8 cellular contexts compared by ENCODE assay signal in the genomic region with DNA sequence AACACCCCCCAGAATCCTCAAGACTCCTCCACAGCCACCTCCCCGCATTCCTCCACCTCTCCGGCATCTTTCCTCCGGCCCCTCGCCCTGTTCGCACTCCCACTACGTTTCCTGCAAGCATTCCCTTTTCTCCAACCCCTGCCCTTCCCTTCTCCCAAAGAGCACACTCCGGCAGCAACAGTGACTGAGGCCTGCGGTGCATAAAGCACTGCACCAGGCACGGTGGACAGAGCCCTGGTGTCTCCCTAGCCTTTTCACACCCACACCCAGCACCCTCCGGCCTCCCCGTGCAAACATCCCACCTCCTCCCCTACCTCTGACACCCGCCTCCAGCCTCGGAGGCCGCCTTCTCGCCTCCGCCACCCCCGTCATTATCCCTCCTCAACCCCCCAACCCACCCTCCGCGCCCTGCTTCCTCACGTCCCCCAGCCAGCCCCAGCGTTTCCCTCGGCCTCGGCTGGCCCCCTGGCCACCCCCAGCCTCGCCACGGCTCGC. TPM values are rescaled to one million over a fixed set of nuclear protein-coding genes. Genes with fewer than 3 reads are reported as not detected.
A peak's percentile ranks its signal among the peaks of the same experiment; 100 is the strongest.
DNase-seq lines count a peak whose midpoint lies in the region; ATAC-seq, FAIRE-seq and TF ChIP-seq lines count a peak whose summit lies in the region.

No MANE protein-coding gene starts in this region.

- in situ Hi-C loops in KBM-7 (cut with MboI; ENCODE audit: low pct_unique_long_range_greater_than_20kb, low sequenced_read_pairs) (no loop called here), HepG2 (cut with HindIII; ENCODE audit: extremely low pct_ligation_motif_present, low pct_unique_long_range_greater_than_20kb) (no loop called here)

- H3K4me1 ChIP-seq in CD8-positive, alpha-beta T cell (ENCODE audit: insufficient read depth, low read length), result peaks cover 34% of the 10 kb centered on the region
- H3K4me1 ChIP-seq in HepG2 (ENCODE audit: insufficient read depth, low read length), result peaks cover 63% of the 10 kb centered on the region

- 2% methylated on average over 25 of the region's 26 CpGs for WGBS in HepG2 (ENCODE audit: low lambda C conversion rate)

- peaks cover 6% of the 10 kb centered on the region; the same call in 1 of the 2 replicates for H4K20me1 ChIP-seq in HepG2 (ENCODE audit: insufficient read depth, low read length)

- DNase-seq in CD8-positive, alpha-beta T cell, result peak in 5 of 7 experiments; percentile 9 to 59 (median 38)
- DNase-seq in KBM-7, result peak; percentile 45
- DNase-seq in WTC11 (ENCODE audit: low spot score), result peak; percentile 49
- peak in 9 of 10 donors; percentile 24 to 59 (median 40) for DNase-seq in dorsolateral prefrontal cortex
- DNase-seq in HepG2 (ENCODE audit: low spot score), result peak; percentile 43
- DNase-seq in stimulated activated CD4-positive, alpha-beta T cell treated with anti-CD3 and anti-CD28 coated beads, TNF-alpha, amount 100 ng/mL, for 24 hours (ENCODE audit: low read depth in 3 of 3), result peak in 2 of 3 experiments; percentile 14 to 25
- DNase-seq in OCI-M2 (lab: John Stamatoyannopoulos, UW; ENCODE audit: unreplicated experiment), result no peak

- H3K27ac Mint-ChIP-seq in CD8-positive, alpha-beta T cell, result peak overlapping the region; percentile 92
- peak overlapping the region; percentile 21 for H3K27ac Mint-ChIP-seq in WTC11

- TF ChIP-seq RAD21 in HepG2 (CRISPR knock-in tag; IDR thresholded peaks at IDR 0.05), result no peak

- CTCF ChIA-PET in CD8-positive, alpha-beta T cell (lab: Charles Lee), result no interaction called here
- CTCF ChIA-PET in WTC11 (lab: Charles Lee) (interaction anchor here (0.6 kb wide), 1 partner anchor 219 kb away, joined by 3 read pairs; no protein-coding TSS in a partner anchor), HepG2 (lab: Yijun Ruan, JAX; ENCODE audit: low intra/inter-chr PET ratio, low total read pairs) (no interaction called here)

- no peak for TF ChIP-seq EP300 in HepG2 (IDR thresholded peaks at IDR 0.05; ENCODE audit: low read depth in 2 of 2, low read length in 2 of 2)
- TF ChIP-seq EP300 in HepG2 (CRISPR knock-in tag; IDR thresholded peaks at IDR 0.05; ENCODE audit: borderline replicate concordance), result no peak

- no peaks in the 10 kb centered on the region for H3K27me3 Mint-ChIP-seq in CD8-positive, alpha-beta T cell (ENCODE audit: low read depth)
- H3K27me3 Mint-ChIP-seq in WTC11 (ENCODE audit: low read depth), result peaks cover 3% of the 10 kb centered on the region; the same call in 1 of the 2 replicates

- peak overlapping the region; percentile 94 for H3K27ac ChIP-seq in CD8-positive, alpha-beta T cell (ENCODE audit: low read depth, low read length)
- H3K27ac ChIP-seq in dorsolateral prefrontal cortex (peak overlapping the region in 57 of 59 donors; percentile 33 to 97 (median 91)), HepG2 (ENCODE audit: extremely low read length, insufficient read depth, low read length) (peak overlapping the region; percentile 97)

- no TSS peak for BruUV-seq in HepG2 (replicated peaks; lab: Mats Ljungman, UMichigan)

- no peak for FAIRE-seq in HepG2 (lab: Jason Lieb, UNC)

- H3K9me3 ChIP-seq in CD8-positive, alpha-beta T cell (ENCODE audit: low read length), result no peaks in the 10 kb centered on the region
- no peaks in the 10 kb centered on the region for H3K9me3 ChIP-seq in HepG2 (ENCODE audit: low read length)

- H3K36me3 ChIP-seq in CD8-positive, alpha-beta T cell (ENCODE audit: insufficient read depth, low read length), result no peaks in the 10 kb centered on the region
- H3K36me3 ChIP-seq in HepG2 (replicated peaks in 1 of 2; ENCODE audit: control insufficient read depth in 1 of 2, insufficient read depth in 2 of 2, low read length in 2 of 2), result no peaks in the 10 kb centered on the region

- H3K36me3 Mint-ChIP-seq in CD8-positive, alpha-beta T cell, result peaks cover 18% of the 10 kb centered on the region
- no peaks in the 10 kb centered on the region for H3K36me3 Mint-ChIP-seq in WTC11

- H3K4me2 ChIP-seq in HepG2 (ENCODE audit: low read depth, low read length), result peak overlapping the region; percentile 85

- peaks cover 46% of the 10 kb centered on the region for H3K4me1 Mint-ChIP-seq in CD8-positive, alpha-beta T cell (ENCODE audit: low read depth)
- peaks cover 36% of the 10 kb centered on the region for H3K4me1 Mint-ChIP-seq in WTC11

- intact Hi-C loops in CD8-positive, alpha-beta T cell (cut with DNase I, micrococcal nuclease), result loop anchor here in 1 of 2 experiments (2.0 to 10.0 kb wide), 3 partner anchors 62 to 540 kb away; a partner anchor contains a TSS
- intact Hi-C loops in dorsolateral prefrontal cortex (cut with DNase I) (loop anchor here (2.0 to 10.0 kb wide), 3 partner anchors 90 to 320 kb away; a partner anchor contains a TSS), HepG2 (cut with micrococcal nuclease; ENCODE audit: unreplicated experiment) (no loop called here)

- peak; percentile 32 for ATAC-seq in CD8-positive, alpha-beta T cell
- peak; percentile 27 for ATAC-seq in GM21390 (IDR thresholded peaks at IDR 0.05; ENCODE audit: unreplicated experiment)
- peak; percentile 38 for ATAC-seq in WTC11
- peak; percentile 71 for ATAC-seq in HepG2

- no peak overlapping the region for H2AFZ ChIP-seq in HepG2 (ENCODE audit: low read length)

- no peak for TF ChIP-seq CTCF in CD8-positive, alpha-beta T cell (IDR thresholded peaks at IDR 0.05)
- no peak for TF ChIP-seq CTCF in WTC11 (IDR thresholded peaks at IDR 0.05)
- TF ChIP-seq CTCF in dorsolateral prefrontal cortex (IDR thresholded peaks at IDR 0.05 in 54 of 56, conservative IDR thresholded peaks at IDR 0.05 in 2 of 56; ENCODE audit: low read depth in 1 of 56, partially characterized antibody in 56 of 56), result no peak
- no peak for TF ChIP-seq CTCF in HepG2 (CRISPR knock-in tag; IDR thresholded peaks at IDR 0.05)

- H3K79me2 ChIP-seq in HepG2 (ENCODE audit: insufficient read depth, low read length), result peaks cover 50% of the 10 kb centered on the region

- TF ChIP-seq POLR2A in HepG2 (IDR thresholded peaks at IDR 0.05; ENCODE audit: insufficient read depth in 1 of 2, low read depth in 2 of 2, low read length in 2 of 2), result no peak

- H3K9me3 Mint-ChIP-seq in CD8-positive, alpha-beta T cell, result no peaks in the 10 kb centered on the region
- H3K9me3 Mint-ChIP-seq in WTC11, result no peaks in the 10 kb centered on the region

- H3K4me3 Mint-ChIP-seq in CD8-positive, alpha-beta T cell, result peak overlapping the region; percentile 94
- peak overlapping the region; percentile 86 for H3K4me3 Mint-ChIP-seq in WTC11

- POLR2A ChIA-PET in CD8-positive, alpha-beta T cell (lab: Charles Lee), result interaction anchor here (0.7 to 1.9 kb wide), 9 partner anchors 9 to 710 kb away, joined by 3 to 16 read pairs (median 5); a partner anchor contains a TSS
- POLR2A ChIA-PET in WTC11 (lab: Charles Lee) (interaction anchor here (0.6 to 1.2 kb wide), 2 partner anchors 162 to 380 kb away, joined by 3 to 4 read pairs; a partner anchor contains a TSS), HepG2 (lab: Yijun Ruan, JAX) (interaction anchor here (0.9 to 1.9 kb wide), 10 partner anchors 9 to 221 kb away, joined by 3 to 19 read pairs (median 6); a partner anchor contains a TSS)

- peak overlapping the region; percentile 98 for H3K9ac ChIP-seq in HepG2 (ENCODE audit: insufficient read depth, low read depth, low read length)

- H3K27me3 ChIP-seq in CD8-positive, alpha-beta T cell (ENCODE audit: insufficient read depth, low read length), result no peaks in the 10 kb centered on the region
- H3K27me3 ChIP-seq in dorsolateral prefrontal cortex (no peaks in the 10 kb centered on the region), HepG2 (ENCODE audit: control insufficient read depth in 1 of 2, insufficient read depth in 2 of 2, low read length in 2 of 2) (peaks cover 0 to 5% of the 10 kb centered on the region in 2 experiments; a peak in 1 of 5 replicates)

- H3K4me3 ChIP-seq in CD8-positive, alpha-beta T cell (ENCODE audit: low read depth, low read length), result peak overlapping the region; percentile 71
- H3K4me3 ChIP-seq in dorsolateral prefrontal cortex (peak overlapping the region; percentile 60 to 98 (median 85)), HepG2 (replicated peaks in 1 of 3; ENCODE audit: insufficient read depth in 1 of 3, low read depth in 2 of 3, low read length in 3 of 3) (peak overlapping the region; percentile 88 to 100 (median 90))

TF ChIP-seq in WTC11, 78 proteins besides CTCF, POLR2A, EP300 and RAD21 (continues in another document):
- TF ChIP-seq CREB1 (CRISPR knock-in tag; IDR thresholded peaks at IDR 0.05) (no peak), JAZF1 (CRISPR knock-in tag; IDR thresholded peaks at IDR 0.05) (no peak)

TF ChIP-seq in HepG2, 621 proteins besides CTCF, POLR2A, EP300 and RAD21 (continues in another document):
- TF ChIP-seq ZKSCAN8 (CRISPR knock-in tag; IDR thresholded peaks at IDR 0.05; ENCODE audit: borderline replicate concordance) (no peak), TOPORS (CRISPR knock-in tag; IDR thresholded peaks at IDR 0.05) (no peak), SRSF1 (optimal IDR thresholded peaks at IDR 0.05; ENCODE audit: low read depth, low read length) (no peak), CCDC6 (CRISPR knock-in tag; IDR thresholded peaks at IDR 0.05) (0 out of 2 replicates have a peak, but pooled peaks have one; percentile 32)

RNA-seq across cellular contexts. Expression of a gene that starts 0.6 kb away (rescaled TPM):
- 10 to 100 TPM; 32.2 to 35.9 TPM for total RNA-seq in CD8-positive, alpha-beta T cell
- total RNA-seq in WTC11 (2021) (19.4 to 20.0 TPM (median 19.7 TPM) in 3 replicates), dorsolateral prefrontal cortex (10 to 100 TPM; 55.2 to 94.4 (median 74.4) TPM), HepG2 (2016; rRNA removed; fragmentation: Illumina TruSeq; extraction: Trizol) (33.9 and 36.1 TPM in 2 replicates)
- 162 and 189 TPM in 2 replicates for total RNA-seq in HepG2 (2016; cell fraction: cytosol; rRNA removed; fragmentation: Illumina TruSeq; extraction: Trizol; ENCODE audit: low read depth)
- 30.8 and 31.4 TPM in 2 replicates for total RNA-seq in HepG2 (2016; cell fraction: insoluble cytoplasmic fraction; rRNA removed; fragmentation: Illumina TruSeq; extraction: Trizol)
- total RNA-seq in HepG2 (2016; cell fraction: membrane; rRNA removed; fragmentation: Illumina TruSeq; extraction: Trizol), result 58.8 and 62.0 TPM in 2 replicates
- total RNA-seq in HepG2 (2016; cell fraction: nucleus; rRNA removed; fragmentation: Illumina TruSeq; extraction: Trizol), result 23.0 and 30.4 TPM in 2 replicates
- 8.2 and 10.6 TPM in 2 replicates for polyA plus RNA-seq in HepG2 (2011; rRNA removed)
- polyA plus RNA-seq in HepG2 (2011; cell fraction: cytosol; rRNA removed), result 4.0 and 6.0 TPM in 2 replicates
- 5.9 TPM in 2 replicates for polyA plus RNA-seq in HepG2 (2011; cell fraction: nucleus; rRNA removed)
- polyA plus RNA-seq in HepG2 (2012), result 7.7 and 10.0 TPM in 2 replicates
- 0.40 and 0.43 TPM in 2 replicates for polyA plus RNA-seq in HepG2 (2016; cell fraction: cytosol; fragmentation: Illumina TruSeq; extraction: Trizol; ENCODE audit: low read depth)
- polyA plus RNA-seq in HepG2 (2016; cell fraction: insoluble cytoplasmic fraction; fragmentation: Illumina TruSeq; extraction: Trizol; ENCODE audit: low read depth), result 11.5 and 14.1 TPM in 2 replicates
- 1.4 and 1.5 TPM in 2 replicates for polyA plus RNA-seq in HepG2 (2016; cell fraction: membrane; fragmentation: Illumina TruSeq; extraction: Trizol; ENCODE audit: low read depth)
- polyA plus RNA-seq in HepG2 (2016; cell fraction: nucleus; fragmentation: Illumina TruSeq; extraction: Trizol; ENCODE audit: insufficient read depth, low read depth), result 10.4 and 11.0 TPM in 2 replicates
- polyA minus RNA-seq in HepG2 (2011; rRNA and poly(A)+ RNA removed; ENCODE audit: low replicate concordance), result 14.6 and 32.0 TPM in 2 replicates
- 25.8 and 28.3 TPM in 2 replicates for polyA minus RNA-seq in HepG2 (2011; cell fraction: cytosol; rRNA and poly(A)+ RNA removed)
- polyA minus RNA-seq in HepG2 (2011; cell fraction: nucleus; rRNA and poly(A)+ RNA removed), result 52.4 and 54.6 TPM in 2 replicates
